In the genomic region with DNA sequence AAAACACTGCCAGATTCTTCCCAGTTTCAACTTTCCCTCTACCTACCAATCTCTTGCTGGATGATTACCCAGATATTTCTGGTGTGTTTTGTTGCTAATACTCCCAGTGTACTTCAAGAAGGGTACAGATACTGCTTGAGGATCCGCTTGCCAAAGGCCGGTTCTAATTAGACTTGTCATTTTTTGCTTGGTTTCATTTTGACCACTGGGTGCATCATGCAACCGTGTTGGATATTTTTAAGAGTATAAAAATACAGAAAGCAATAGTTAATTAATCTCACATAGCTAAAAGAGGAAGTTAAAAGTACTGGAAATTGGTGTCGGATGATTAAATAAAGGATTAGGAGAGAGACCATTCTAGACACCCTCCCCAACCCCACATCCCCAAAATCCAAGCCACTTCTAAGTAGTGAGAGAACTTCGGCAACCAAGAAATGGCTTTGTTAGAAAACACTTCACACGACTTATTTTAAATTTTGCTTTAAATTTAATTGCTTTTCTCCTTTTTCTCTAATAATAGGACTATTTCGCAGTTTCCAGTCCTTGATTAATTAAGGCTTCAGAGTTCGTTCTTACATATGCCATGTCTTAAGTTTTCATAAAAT, we compare ENCODE assay signal across 8 cellular contexts. TPM values are rescaled to one million over a fixed set of nuclear protein-coding genes. Genes with fewer than 3 reads are reported as not detected.
A peak's percentile ranks its signal among the peaks of the same experiment; 100 is the strongest.
DNase-seq lines count a peak whose midpoint lies in the region; ATAC-seq and TF ChIP-seq lines count a peak whose summit lies in the region.

No MANE protein-coding gene starts in this region.

- no TSS peak for BruUV-seq in Calu3 (replicated peaks; lab: Mats Ljungman, UMichigan)

- H3K4me1 Mint-ChIP-seq in Calu3 (ENCODE audit: low read depth, unreplicated experiment) (peaks cover 8% of the 10 kb centered on the region), immature natural killer cell (peaks cover 25 to 37% of the 10 kb centered on the region in 2 donors)
- peaks cover 17% of the 10 kb centered on the region for H3K4me1 Mint-ChIP-seq in activated CD8-positive, alpha-beta T cell treated with anti-CD3 and anti-CD28 coated beads, Interleukin-2, amount 10 ng/mL, durations not matched to agents 7 days and 5 days (ENCODE audit: low read depth)

- H3K9me3 Mint-ChIP-seq in Calu3 (ENCODE audit: low read depth, unreplicated experiment) (no peaks in the 10 kb centered on the region), immature natural killer cell (no peaks in the 10 kb centered on the region)
- no peaks in the 10 kb centered on the region for H3K9me3 Mint-ChIP-seq in activated CD8-positive, alpha-beta T cell treated with anti-CD3 and anti-CD28 coated beads, Interleukin-2, amount 10 ng/mL, durations not matched to agents 7 days and 5 days (ENCODE audit: insufficient read depth)

- H3K27me3 Mint-ChIP-seq in Calu3 (ENCODE audit: unreplicated experiment) (no peaks in the 10 kb centered on the region), immature natural killer cell (ENCODE audit: low read depth in 3 of 3) (peaks cover 0 to 8% (median 4%) of the 10 kb centered on the region in 3 donors)
- H3K27me3 Mint-ChIP-seq in activated CD8-positive, alpha-beta T cell treated with anti-CD3 and anti-CD28 coated beads, Interleukin-2, amount 10 ng/mL, durations not matched to agents 7 days and 5 days (ENCODE audit: low read depth), result no peaks in the 10 kb centered on the region

- H3K27ac Mint-ChIP-seq in Calu3 (ENCODE audit: unreplicated experiment) (peak overlapping the region; percentile 72), immature natural killer cell (peak overlapping the region; percentile 92 to 97 (median 95))
- peak overlapping the region; percentile 100 for H3K27ac Mint-ChIP-seq in activated CD8-positive, alpha-beta T cell treated with anti-CD3 and anti-CD28 coated beads, Interleukin-2, amount 10 ng/mL, durations not matched to agents 7 days and 5 days

- CTCF ChIA-PET in Calu3 (lab: Charles Lee), result interaction anchor here (1.6 kb wide), 1 partner anchor 94 kb away, joined by 5 read pairs; no protein-coding TSS in a partner anchor
- CTCF ChIA-PET in activated CD8-positive, alpha-beta T cell treated with anti-CD3 and anti-CD28 coated beads, Interleukin-2, amount 10 ng/mL, durations not matched to agents 7 days and 5 days (lab: Charles Lee), result interaction anchor here (1.2 to 3.8 kb wide), 5 partner anchors 6 to 268 kb away, joined by 3 to 30 read pairs (median 15); a partner anchor contains a TSS

- H3K4me3 Mint-ChIP-seq in Calu3 (ENCODE audit: low read depth, unreplicated experiment) (peak overlapping the region; percentile 89), immature natural killer cell (peak overlapping the region; percentile 95 to 99 (median 99))
- peak overlapping the region; percentile 98 for H3K4me3 Mint-ChIP-seq in activated CD8-positive, alpha-beta T cell treated with anti-CD3 and anti-CD28 coated beads, Interleukin-2, amount 10 ng/mL, durations not matched to agents 7 days and 5 days

- intact Hi-C loops in Calu3 (cut with micrococcal nuclease; ENCODE audit: unreplicated experiment), result loop anchor here (2.0 to 5.0 kb wide), 3 partner anchors 15 to 95 kb away; no protein-coding TSS in a partner anchor
- intact Hi-C loops in left colon (cut with DNase I, micrococcal nuclease), result no loop called here

- POLR2A ChIA-PET in activated CD8-positive, alpha-beta T cell treated with anti-CD3 and anti-CD28 coated beads, Interleukin-2, amount 10 ng/mL, durations not matched to agents 7 days and 5 days (lab: Charles Lee), result interaction anchor here (0.8 to 4.1 kb wide), 4 partner anchors 8 to 37 kb away, joined by 3 to 85 read pairs (median 38); a partner anchor contains a TSS

- DNase-seq in Calu3 (no peak), HT1080 (ENCODE audit: low read depth) (peak; percentile 29), immature natural killer cell (no peak), superior temporal gyrus (ENCODE audit: extremely low spot score) (peak; percentile 62), left colon (no peak), NCI-H526 treated with DMSO at 0.1 percent for 48 hours (lab: John Stamatoyannopoulos, UW) (no peak), hypothalamus (lab: John Stamatoyannopoulos, UW) (no peak)
- no peak for DNase-seq in activated CD8-positive, alpha-beta T cell treated with anti-CD3 and anti-CD28 coated beads, Interleukin-2, amount 10 ng/mL, durations not matched to agents 7 days and 5 days

- H3K36me3 Mint-ChIP-seq in Calu3 (ENCODE audit: insufficient read depth, unreplicated experiment) (peaks cover 47% of the 10 kb centered on the region), immature natural killer cell (no peaks in the 10 kb centered on the region)
- peaks cover 26% of the 10 kb centered on the region for H3K36me3 Mint-ChIP-seq in activated CD8-positive, alpha-beta T cell treated with anti-CD3 and anti-CD28 coated beads, Interleukin-2, amount 10 ng/mL, durations not matched to agents 7 days and 5 days (ENCODE audit: low read depth)

- no peak for ATAC-seq in activated CD8-positive, alpha-beta T cell treated with anti-CD3 and anti-CD28 coated beads, Interleukin-2, amount 10 ng/mL, durations not matched to agents 7 days and 5 days
- ATAC-seq in left colon, result no peak

- TF ChIP-seq CTCF in Calu3 (IDR thresholded peaks at IDR 0.05; ENCODE audit: unreplicated experiment), result no peak

RNA-seq across cellular contexts. Expression of a gene that starts 2.5 kb away (rescaled TPM):
- total RNA-seq in Calu3 (2022), result 36.8 and 40.2 TPM in 2 replicates
- total RNA-seq in HT1080 (2014; rRNA removed; shearing (Covaris generic)), result 42.9 and 50.4 TPM in 2 replicates
- 30.2 and 33.6 TPM in 2 replicates for polyA plus RNA-seq in HT1080 (2015; cell fraction: cytosol; rRNA removed)
- 19.9 and 20.3 TPM in 2 replicates for polyA plus RNA-seq in HT1080 (2015; cell fraction: nucleus; rRNA removed)
- 10 to 100 TPM; 82.0 to 82.5 TPM for total RNA-seq in activated CD8-positive, alpha-beta T cell treated with anti-CD3 and anti-CD28 coated beads, Interleukin-2, amount 10 ng/mL, durations not matched to agents 7 days and 5 days
- 10 to 100 TPM; 12.7 to 22.8 (median 18.2) TPM for polyA plus RNA-seq in immature natural killer cell
- total RNA-seq in left colon, result 1 to 10 TPM; 5.8 to 6.4 TPM

RNA-seq across cellular contexts. Expression of a gene that starts 7.5 kb away (rescaled TPM):
- total RNA-seq in Calu3 (2022) (94.8 and 104 TPM in 2 replicates), left colon (10 to 100 TPM; 48.8 to 52.6 TPM)
- 60.4 and 61.0 TPM in 2 replicates for total RNA-seq in HT1080 (2014; rRNA removed; shearing (Covaris generic))
- 71.5 and 106 TPM in 2 replicates for polyA plus RNA-seq in HT1080 (2015; cell fraction: cytosol; rRNA removed)
- polyA plus RNA-seq in HT1080 (2015; cell fraction: nucleus; rRNA removed), result 60.0 and 69.7 TPM in 2 replicates
- 100 to 1,000 TPM in 1 of 2 experiments, 10 to 100 TPM in 1; 95.6 to 104 TPM for total RNA-seq in activated CD8-positive, alpha-beta T cell treated with anti-CD3 and anti-CD28 coated beads, Interleukin-2, amount 10 ng/mL, durations not matched to agents 7 days and 5 days
- polyA plus RNA-seq in immature natural killer cell, result 10 to 100 TPM; 31.1 to 49.8 (median 44.0) TPM

Comparison
In these comparisons a context has a peak if more than half of its experiments do, and no peak if none do; other contexts are left out.
1. DNase-seq: peak in HT1080 (single experiment) and superior temporal gyrus (single experiment); none in Calu3 (single experiment), activated CD8-positive, alpha-beta T cell treated with anti-CD3 and anti-CD28 coated beads, Interleukin-2, amount 10 ng/mL, durations not matched to agents 7 days and 5 days (single experiment), immature natural killer cell (0 of 3), left colon (0 of 2), NCI-H526 treated with DMSO at 0.1 percent for 48 hours (single experiment) and hypothalamus (0 of 51).
2. Peak in every context shown above with its lines, with median percentiles within 50 percentile points of each other: H3K27ac Mint-ChIP-seq and H3K4me3 Mint-ChIP-seq.